37 cellular contexts compared by ENCODE assay signal in genomic region chr4:5660185-5660584, GRCh38. TPM values are rescaled to one million over a fixed set of nuclear protein-coding genes. Genes with fewer than 3 reads are reported as not detected.
DNase-seq lines count a peak whose midpoint lies in the region; ATAC-seq and TF ChIP-seq lines count a peak whose summit lies in the region.
"Had no signal": no experiment of that assay in that cellular context is flagged by ENCODE, and none has a peak within 500 bp of the region (broad histone marks: within the 10 kb centered on the region; RNA-seq: fewer than 3 reads in every experiment).

No MANE protein-coding gene starts in this region.

- dilution Hi-C loops in mammary epithelial cell (cut with HindIII; ENCODE audit: low sequenced_read_pairs), result no loop called here

- no peak for TF ChIP-seq CTCF in mammary epithelial cell (conservative IDR thresholded peaks at IDR 0.05 in 1 of 2, IDR thresholded peaks at IDR 0.05 in 1 of 2; ENCODE audit: extremely low read depth in 1 of 2, insufficient read depth in 1 of 2, low read depth in 1 of 2, low read length in 2 of 2)
- no peak for TF ChIP-seq CTCF in MCF 10A (IDR thresholded peaks at IDR 0.05; ENCODE audit: unreplicated experiment)
- TF ChIP-seq CTCF in choroid plexus epithelial cell (conservative IDR thresholded peaks at IDR 0.05; ENCODE audit: low read depth, low read length), result no peak

- peaks cover 15% of the 10 kb centered on the region for H3K36me3 ChIP-seq in mammary epithelial cell (ENCODE audit: insufficient read depth, low read length)
- H3K36me3 ChIP-seq: upper lobe of right lung had no signal

- H3K4me3 ChIP-seq in mammary epithelial cell (replicated peaks in 1 of 3; ENCODE audit: insufficient read depth in 1 of 3, low read depth in 2 of 3, low read length in 3 of 3) (no peak overlapping the region), choroid plexus epithelial cell (ENCODE audit: low read depth, low read length) (no peak overlapping the region)
- H3K4me3 ChIP-seq: left ventricle myocardium inferior, SJCRH30, spleen, upper lobe of right lung had no signal

- in situ Hi-C loops in mammary epithelial cell (cut with MboI; ENCODE audit: low sequenced_read_pairs in 2 of 2), result no loop called here

- H3K27me3 ChIP-seq in mammary epithelial cell (ENCODE audit: insufficient read depth, low read length), result no peaks in the 10 kb centered on the region
- H3K27me3 ChIP-seq: SJCRH30, spleen, upper lobe of right lung had no signal

- no peak overlapping the region for H3K4me3 Mint-ChIP-seq in MCF 10A (ENCODE audit: unreplicated experiment)
- H3K4me3 Mint-ChIP-seq: activated CD4-positive, alpha-beta T cell treated with anti-CD3 and anti-CD28 coated beads for 36 hours; activated CD8-positive, alpha-beta T cell treated with anti-CD3 and anti-CD28 coated beads, Interleukin-2, amount 10 ng/mL, durations not matched to agents 7 days and 5 days; activated naive CD8-positive, alpha-beta T cell; CD14-positive monocyte; dendritic cell treated with granulocyte-macrophage colony-stimulating factor and Interleukin-4, amounts not matched to agents 40 ng/mL and 50 ng/mL, for 4 days; H9; immature natural killer cell had no signal

- H3K4me1 ChIP-seq in mammary epithelial cell (ENCODE audit: insufficient read depth, low read length), result no peaks in the 10 kb centered on the region
- H3K4me1 ChIP-seq: Caco-2, left ventricle myocardium inferior, SJCRH30, spleen, upper lobe of right lung had no signal

- no peak overlapping the region for H3K9ac ChIP-seq in mammary epithelial cell (ENCODE audit: insufficient read depth, low read length)

- no peak for ATAC-seq in GM21390 (IDR thresholded peaks at IDR 0.05; ENCODE audit: unreplicated experiment)
- no peak for ATAC-seq in HG03354 (IDR thresholded peaks at IDR 0.05; ENCODE audit: poor library complexity, severe bottlenecking, unreplicated experiment)
- ATAC-seq: activated CD4-positive, alpha-beta T cell treated with anti-CD3 and anti-CD28 coated beads for 36 hours; activated CD8-positive, alpha-beta T cell treated with anti-CD3 and anti-CD28 coated beads, Interleukin-2, amount 10 ng/mL, durations not matched to agents 7 days and 5 days; Panc1; right cardiac atrium; stimulated activated naive CD8-positive, alpha-beta T cell treated with anti-CD3 and anti-CD28 coated beads, Interleukin-15, Interleukin-2, amounts not matched to agents 100 U/mL and 50 U/mL, for 24 hours; upper lobe of right lung had no signal

- H3K27ac ChIP-seq in mammary epithelial cell (ENCODE audit: insufficient read depth, low read depth, low read length), result no peak overlapping the region
- H3K27ac ChIP-seq: left ventricle myocardium inferior, SJCRH30, spleen, upper lobe of right lung, VCaP had no signal

- WGBS in mammary epithelial cell (ENCODE audit: low coverage, missing lambda C conversion rate), result 100% methylated on average over 1 of the region's 1 CpG

- H3K4me2 ChIP-seq in mammary epithelial cell (ENCODE audit: insufficient read depth, low read depth, low read length), result no peak overlapping the region

- intact Hi-C loops in mammary epithelial cell (cut with micrococcal nuclease), result no loop called here
- intact Hi-C loops in MCF 10A (cut with micrococcal nuclease), result no loop called here

- DNase-seq in mammary epithelial cell, result peak; percentile 62
- no peak for DNase-seq in MCF 10A (ENCODE audit: unreplicated experiment)
- peak; percentile 24 for DNase-seq in choroid plexus epithelial cell (ENCODE audit: low read depth)
- peak; percentile 16 for DNase-seq in hepatic stellate cell (ENCODE audit: low spot score)
- no peak for DNase-seq in NCI-H2171 treated with DMSO at 0.1 percent for 48 hours (lab: John Stamatoyannopoulos, UW)
- no peak for DNase-seq in kidney glomerular epithelial cell (lab: John Stamatoyannopoulos, UW)
- DNase-seq: 8988T; activated CD4-positive, alpha-beta T cell treated with anti-CD3 and anti-CD28 coated beads for 36 hours; activated CD8-positive, alpha-beta T cell treated with anti-CD3 and anti-CD28 coated beads, Interleukin-2, amount 10 ng/mL, durations not matched to agents 7 days and 5 days; activated effector memory CD4-positive, alpha-beta T cell treated with anti-CD3 and anti-CD28 coated beads, Interleukin-2, amount 50 U/mL, for 16 hours; anterior cingulate cortex; Caco-2; DMS79 treated with DMSO at 0.1 percent for 48 hours; H9; hypothalamus; immature natural killer cell; left ventricle myocardium inferior; NCI-H1417 treated with DMSO at 0.1 percent for 48 hours; NCI-H2081 treated with DMSO at 0.1 percent for 48 hours; NCI-H226; NCI-H69; posterior cingulate gyrus; right cardiac atrium; SJCRH30; spleen; stimulated activated CD4-positive, alpha-beta T cell treated with anti-CD3 and anti-CD28 coated beads, Interleukin-2, amount 100 ng/mL, for 24 hours; stimulated activated naive CD8-positive, alpha-beta T cell treated with anti-CD3 and anti-CD28 coated beads, Interleukin-15, Interleukin-2, amounts not matched to agents 100 U/mL and 50 U/mL, for 24 hours; SW 1271; T-helper 9 cell; upper lobe of right lung had no signal

- no peak overlapping the region for H2AFZ ChIP-seq in mammary epithelial cell (ENCODE audit: low read depth, low read length)

- no peaks in the 10 kb centered on the region for H3K27me3 Mint-ChIP-seq in MCF 10A (ENCODE audit: insufficient read depth, unreplicated experiment)
- H3K27me3 Mint-ChIP-seq: activated naive CD8-positive, alpha-beta T cell; dendritic cell treated with granulocyte-macrophage colony-stimulating factor and Interleukin-4, amounts not matched to agents 40 ng/mL and 50 ng/mL, for 4 days had no signal

- H3K79me2 ChIP-seq in mammary epithelial cell (ENCODE audit: insufficient read depth, low read length), result no peaks in the 10 kb centered on the region

- H3K36me3 Mint-ChIP-seq in MCF 10A (ENCODE audit: insufficient read depth, unreplicated experiment), result peaks cover 31% of the 10 kb centered on the region
- H3K36me3 Mint-ChIP-seq: CD14-positive monocyte had no signal

- H3K27ac Mint-ChIP-seq in MCF 10A (ENCODE audit: low read depth, unreplicated experiment), result no peak overlapping the region
- H3K27ac Mint-ChIP-seq: activated CD4-positive, alpha-beta T cell treated with anti-CD3 and anti-CD28 coated beads for 36 hours; activated CD8-positive, alpha-beta T cell treated with anti-CD3 and anti-CD28 coated beads, Interleukin-2, amount 10 ng/mL, durations not matched to agents 7 days and 5 days; activated naive CD8-positive, alpha-beta T cell; CD14-positive monocyte; dendritic cell treated with granulocyte-macrophage colony-stimulating factor and Interleukin-4, amounts not matched to agents 40 ng/mL and 50 ng/mL, for 4 days; immature natural killer cell had no signal

- H4K20me1 ChIP-seq in mammary epithelial cell (ENCODE audit: insufficient read depth, low read length), result no peaks in the 10 kb centered on the region

- H3K4me1 Mint-ChIP-seq in MCF 10A (ENCODE audit: insufficient read depth, unreplicated experiment), result no peaks in the 10 kb centered on the region
- H3K4me1 Mint-ChIP-seq: activated CD4-positive, alpha-beta T cell treated with anti-CD3 and anti-CD28 coated beads for 36 hours; CD14-positive monocyte; H9; immature natural killer cell had no signal

- CTCF ChIA-PET in mammary epithelial cell (lab: Charles Lee; ENCODE audit: low non-redundant PET) (no interaction called here), MCF 10A (lab: Yijun Ruan, JAX) (interaction anchor here (1.2 kb wide), 1 partner anchor 129 kb away, joined by 4 read pairs; no protein-coding TSS in a partner anchor)

- H3K9me3 ChIP-seq in mammary epithelial cell (replicated peaks; ENCODE audit: insufficient read depth, low read length), result no peaks in the 10 kb centered on the region
- H3K9me3 ChIP-seq: Caco-2, upper lobe of right lung had no signal

- POLR2A ChIA-PET in MCF 10A (lab: Yijun Ruan, JAX), result no interaction called here

- H3K9me3 Mint-ChIP-seq in MCF 10A (ENCODE audit: unreplicated experiment), result peaks cover 7% of the 10 kb centered on the region
- H3K9me3 Mint-ChIP-seq: dendritic cell treated with granulocyte-macrophage colony-stimulating factor and Interleukin-4, amounts not matched to agents 40 ng/mL and 50 ng/mL, for 4 days had no signal

- no TSS peak for BruUV-seq in mammary epithelial cell (replicated peaks; lab: Mats Ljungman, UMichigan)
- BruUV-seq in MCF 10A (replicated peaks; lab: Mats Ljungman, UMichigan), result no TSS peak

RNA-seq across cellular contexts. Expression of gene EVC2, which starts 48.2 kb away (rescaled TPM):
- total RNA-seq in mammary epithelial cell (10 to 100 TPM in 1 of 2 donors, 1 to 10 TPM in 1; 2.9 to 11.0 TPM), MCF 10A (2022) (5.5 and 6.0 TPM in 2 replicates)
- polyA plus RNA-seq in mammary epithelial cell, result 0.79 TPM
- 2.3 TPM for polyA minus RNA-seq in mammary epithelial cell
- total RNA-seq: Caco-2 had no signal
- polyA plus RNA-seq: immature natural killer cell had no signal

RNA-seq across cellular contexts. Expression of gene EVC, which starts 50.8 kb away (rescaled TPM):
- 10 to 100 TPM; 29.1 to 38.5 TPM for total RNA-seq in mammary epithelial cell
- 4.5 TPM for polyA plus RNA-seq in mammary epithelial cell
- 14.5 TPM for polyA minus RNA-seq in mammary epithelial cell
- 29.0 and 29.3 TPM in 2 replicates for total RNA-seq in MCF 10A (2022)
- total RNA-seq: Caco-2 had no signal
- polyA plus RNA-seq: CD14-positive monocyte, immature natural killer cell had no signal

Comparison
In these comparisons a context has a peak if more than half of its experiments do, and no peak if none do; other contexts are left out.
1. DNase-seq: peak in mammary epithelial cell (single experiment), choroid plexus epithelial cell (single experiment) and hepatic stellate cell (single experiment); none in MCF 10A (single experiment), NCI-H2171 treated with DMSO at 0.1 percent for 48 hours (single experiment) and kidney glomerular epithelial cell (single experiment).